In the genomic region with DNA sequence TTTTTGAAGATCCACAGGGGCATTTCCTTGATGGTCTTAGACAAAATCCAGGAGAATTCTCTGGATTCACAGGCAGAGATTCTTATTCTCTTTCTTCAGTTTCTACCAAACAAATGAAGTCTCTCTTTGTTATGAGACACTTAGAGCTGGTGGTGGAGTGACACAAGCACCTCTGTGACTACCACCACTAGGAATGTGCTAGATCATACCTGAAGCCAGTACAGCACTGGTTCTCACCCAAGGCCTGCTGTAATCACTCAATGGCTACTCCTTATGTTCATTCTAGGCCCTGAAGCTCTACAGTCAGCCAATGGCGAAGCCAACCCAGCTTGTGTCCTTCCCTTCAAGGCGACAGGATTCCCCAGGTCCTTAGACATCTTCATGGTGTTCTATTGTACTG, we compare ENCODE assay signal across 27 cellular contexts.
DNase-seq lines count a peak whose midpoint lies in the region; ATAC-seq and TF ChIP-seq lines count a peak whose summit lies in the region.
"Had no signal": no experiment of that assay in that cellular context is flagged by ENCODE, and none has a peak within 500 bp of the region (broad histone marks: within the 10 kb centered on the region; RNA-seq: fewer than 3 reads in every experiment).

No MANE protein-coding gene starts in this region.

- peak; percentile 17 for DNase-seq in DMS53 (lab: John Stamatoyannopoulos, UW)
- DNase-seq in DMS53 treated with DMSO at 0.1 percent for 48 hours (lab: John Stamatoyannopoulos, UW; ENCODE audit: unreplicated experiment): no peak
- peak; percentile 1 for DNase-seq in SW480 (ENCODE audit: low spot score)
- peak; percentile 81 for DNase-seq in islet precursor cell
- DNase-seq in upper lobe of right lung: no peak
- DNase-seq in NCI-H748 (lab: John Stamatoyannopoulos, UW; ENCODE audit: unreplicated experiment): no peak
- DNase-seq: ACHN; Caco-2; CD4-positive, alpha-beta memory T cell; DMS 273 treated with DMSO at 0.1 percent for 48 hours; HCEC 1CT; KBM-7; NCI-H1105; NCI-H146; NCI-H2029 treated with DMSO at 0.1 percent for 48 hours; NCI-H2171; NCI-H345; NCI-H524; NCI-H82; Peyer's patch had no signal

- H3K36me3 ChIP-seq in upper lobe of right lung: no peaks in the 10 kb centered on the region
- H3K36me3 ChIP-seq: BLaER1, Peyer's patch had no signal

- H3K27ac ChIP-seq in upper lobe of right lung: no peak overlapping the region
- H3K27ac ChIP-seq: 22Rv1, BLaER1, Peyer's patch had no signal

- no peaks in the 10 kb centered on the region for H3K9me3 ChIP-seq in upper lobe of right lung
- H3K9me3 ChIP-seq: Caco-2, Peyer's patch had no signal

- ATAC-seq in upper lobe of right lung (peak; percentile 17), HG03342 (IDR thresholded peaks at IDR 0.05; ENCODE audit: unreplicated experiment) (no peak), GM21786 (IDR thresholded peaks at IDR 0.05; ENCODE audit: unreplicated experiment) (no peak)
- ATAC-seq: GM23338, HepG2, Right ventricle myocardium inferior had no signal

- intact Hi-C loops in upper lobe of right lung (cut with DNase I): no loop called here

- no peaks in the 10 kb centered on the region for H3K4me1 ChIP-seq in upper lobe of right lung
- H3K4me1 ChIP-seq: BLaER1, Caco-2, Peyer's patch had no signal

- no peaks in the 10 kb centered on the region for H3K27me3 ChIP-seq in upper lobe of right lung
- H3K27me3 ChIP-seq: BLaER1, Peyer's patch had no signal

- no peak for TF ChIP-seq CTCF in upper lobe of right lung (IDR thresholded peaks at IDR 0.05)

- no peak overlapping the region for H3K4me3 ChIP-seq in upper lobe of right lung
- H3K4me3 ChIP-seq: BLaER1, GM23338, Peyer's patch had no signal

Comparison
In these comparisons a context has a peak if more than half of its experiments do, and no peak if none do; other contexts are left out.
1. DNase-seq: peak in DMS53 (single experiment), SW480 (single experiment) and islet precursor cell (single experiment); none in DMS53 treated with DMSO at 0.1 percent for 48 hours (single experiment), upper lobe of right lung (single experiment) and NCI-H748 (single experiment).